8 cellular contexts compared by ENCODE assay signal in the genomic region with DNA sequence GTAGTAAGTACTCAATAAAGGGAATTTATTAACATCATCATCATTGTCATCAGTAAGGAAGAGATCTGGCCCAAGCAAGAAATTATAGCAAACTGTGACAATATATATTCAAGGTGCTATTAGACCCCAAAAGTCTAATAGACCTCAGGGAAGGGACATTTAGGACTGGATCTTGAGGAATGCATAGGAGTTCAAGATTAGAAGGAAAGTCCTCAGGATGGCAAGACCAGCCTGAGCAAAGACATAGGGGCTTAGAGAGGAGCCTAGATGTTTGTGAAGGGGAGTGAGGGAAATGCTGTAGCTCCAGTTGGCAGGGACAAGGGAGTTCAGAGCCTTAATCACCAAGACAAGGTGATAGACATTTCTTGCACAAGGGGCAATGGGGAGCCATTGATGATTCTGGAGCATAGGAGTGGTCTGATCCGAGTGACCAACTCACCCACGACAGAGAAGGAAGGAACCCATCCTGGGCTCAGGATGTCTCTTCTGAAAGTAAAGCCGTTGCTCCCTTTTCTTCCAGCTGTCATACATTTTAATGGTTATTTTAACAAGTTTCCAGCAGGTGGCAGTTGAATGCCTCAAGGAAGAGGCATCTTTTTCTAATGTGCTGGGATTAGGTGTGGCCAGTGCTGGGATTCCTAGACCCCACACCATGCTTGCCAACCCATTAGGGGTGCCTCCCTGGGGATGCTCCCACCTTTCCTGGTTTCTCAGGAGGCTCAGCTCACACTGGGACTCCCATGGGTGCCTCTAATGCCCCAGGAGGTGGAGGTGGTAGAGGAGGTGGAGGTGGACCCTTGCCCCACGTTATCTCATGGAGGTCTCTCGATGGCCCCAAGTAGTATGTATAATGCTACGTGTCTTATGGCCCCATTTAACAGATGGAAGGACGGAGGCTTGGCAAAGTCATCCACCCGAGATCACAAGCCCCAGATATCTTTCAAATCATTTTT. TPM values are rescaled to one million over a fixed set of nuclear protein-coding genes. Genes with fewer than 3 reads are reported as not detected.
DNase-seq lines count a peak whose midpoint lies in the region; ATAC-seq, FAIRE-seq and TF ChIP-seq lines count a peak whose summit lies in the region.

No MANE protein-coding gene starts in this region.

- WGBS in A549 (ENCODE audit: missing lambda C conversion rate) = 22% methylated on average over 8 of the region's 8 CpGs
- 52 to 55% methylated on average over 8 of the region's 8 CpGs for WGBS in aorta, 2 donors

- peak; percentile 63 to 77; a peak in 4 of 5 replicates for TF ChIP-seq RAD21 in A549 (conservative IDR thresholded peaks at IDR 0.05 in 1 of 2, IDR thresholded peaks at IDR 0.05 in 1 of 2)

- TF ChIP-seq POLR2A in A549 (IDR thresholded peaks at IDR 0.05; ENCODE audit: low read length) = no peak

- ATAC-seq in A549 = peak; percentile 71 to 82
- no peak for ATAC-seq in aorta (ENCODE audit: low FRiP score)
- ATAC-seq in HG03045 (IDR thresholded peaks at IDR 0.05; ENCODE audit: unreplicated experiment) = no peak

- H3K4me1 ChIP-seq in A549 (no peaks in the 10 kb centered on the region), aorta (ENCODE audit: control insufficient read depth in 1 of 2, insufficient read depth in 2 of 2, low read length in 2 of 2) (no peaks in the 10 kb centered on the region)

- no peaks in the 10 kb centered on the region for H3K27me3 ChIP-seq in aorta (ENCODE audit: control insufficient read depth in 1 of 2, insufficient read depth in 2 of 2, low read length in 1 of 2)

- peak; percentile 63 for FAIRE-seq in A549 (lab: Jason Lieb, UNC)

- no peaks in the 10 kb centered on the region for H3K36me3 ChIP-seq in aorta (ENCODE audit: control insufficient read depth in 1 of 2, insufficient read depth in 2 of 2, low read length in 1 of 2)

- H3K9me3 ChIP-seq in A549 (no peaks in the 10 kb centered on the region), aorta (ENCODE audit: control insufficient read depth, low read length) (no peaks in the 10 kb centered on the region)

- POLR2A ChIA-PET in A549 (lab: Yijun Ruan, JAX) (interaction anchor here (1.2 kb wide), 1 partner anchor 121 kb away, joined by 3 read pairs; no protein-coding TSS in a partner anchor), GM10248 (lab: Yijun Ruan, JAX) (no interaction called here)

- H3K4me2 ChIP-seq in A549 = no peak overlapping the region

- TF ChIP-seq CTCF in A549 (IDR thresholded peaks at IDR 0.05) (peak; percentile 64), GM10248 (IDR thresholded peaks at IDR 0.05; ENCODE audit: control extremely low read depth, extremely low read depth, low read depth, missing control alignments) (peak; percentile 44)

- H3K27ac ChIP-seq in A549 (no peak overlapping the region), aorta (ENCODE audit: low read depth in 1 of 2, low read length in 2 of 2) (no peak overlapping the region)

- DNase-seq in A549 (ENCODE audit: low read depth in 1 of 2, low spot score in 1 of 2) = peak; percentile 74 to 78
- peak; percentile 59 for DNase-seq in GM10248 (ENCODE audit: extremely low spot score)
- peak; percentile 21 for DNase-seq in NCI-H2196 treated with DMSO at 0.1 percent for 48 hours (lab: John Stamatoyannopoulos, UW; ENCODE audit: unreplicated experiment)
- DNase-seq in astrocyte of the hippocampus (ENCODE audit: low read depth, low spot score) = peak; percentile 50
- peak; percentile 53 for DNase-seq in kidney glomerular epithelial cell (lab: John Stamatoyannopoulos, UW)
- DNase-seq in aorta = no peak
- no peak for DNase-seq in stimulated activated CD4-positive, alpha-beta T cell treated with anti-CD3 and anti-CD28 coated beads, Interleukin-12 subunit alpha, Interleukin-12 subunit beta, amount 100 ng/mL, for 4 hours

- TF ChIP-seq EP300 in A549 (IDR thresholded peaks at IDR 0.05) = no peak

- H3K4me3 ChIP-seq in A549 (no peak overlapping the region), aorta (ENCODE audit: low read length in 2 of 2) (no peak overlapping the region)

- CTCF ChIA-PET in A549 (lab: Yijun Ruan, JAX) (interaction anchor here (0.6 to 6.8 kb wide), 22 partner anchors 9 to 1698 kb away, joined by 3 to 44 read pairs (median 3); a partner anchor contains a TSS), GM10248 (lab: Yijun Ruan, JAX) (interaction anchor here (0.7 to 2.6 kb wide), 13 partner anchors 9 to 484 kb away, joined by 3 to 23 read pairs (median 3); no protein-coding TSS in a partner anchor)

- intact Hi-C loops in aorta (cut with DNase I) = loop anchor here in 1 of 2 donors (5.0 kb wide), 1 partner anchor 121 kb away; no protein-coding TSS in a partner anchor

TF ChIP-seq in A549, 52 proteins besides CTCF, POLR2A, EP300 and RAD21:
- TF ChIP-seq SMC3 (IDR thresholded peaks at IDR 0.05) (peak; percentile 55), NPAS2 (CRISPR knock-in tag; IDR thresholded peaks at IDR 0.05; ENCODE audit: borderline replicate concordance) (no peak)

RNA-seq across cellular contexts. Expression of a gene that starts 37.8 kb away (rescaled TPM):
- 2.9 and 3.0 TPM in 2 replicates for polyA plus RNA-seq in A549 (2011; rRNA removed)
- 5.1 and 7.4 TPM in 2 replicates for polyA plus RNA-seq in A549 (2012; cell fraction: cytosol; rRNA removed)
- 11.4 and 15.4 TPM in 2 replicates for polyA plus RNA-seq in A549 (2012; cell fraction: nucleus; rRNA removed)
- 5.8 to 7.3 TPM (median 7.1 TPM) in 3 replicates for polyA plus RNA-seq in A549 (2017; fragmentation: RNase III; extraction: RNeasy Plus Mini Kit Qiagen cat#74134 plus additional on column Dnase treatment)
- 1.6 and 2.4 TPM in 2 replicates for polyA minus RNA-seq in A549 (2011; rRNA and poly(A)+ RNA removed)
- total RNA-seq in aorta = 10 to 100 TPM in 1 of 2 donors, 1 to 10 TPM in 1; 9.3 to 13.5 TPM
- polyA plus RNA-seq in aorta = 10 to 100 TPM in 1 of 2 donors, 1 to 10 TPM in 1; 6.9 to 12.9 TPM

Comparison
In these comparisons a context has a peak if more than half of its experiments do, and no peak if none do; other contexts are left out.
1. ATAC-seq: peak in A549 (2 of 2); none in aorta (single experiment) and HG03045 (single experiment).
2. DNase-seq: peak in A549 (2 of 2), GM10248 (single experiment), NCI-H2196 treated with DMSO at 0.1 percent for 48 hours (single experiment), astrocyte of the hippocampus (single experiment) and kidney glomerular epithelial cell (single experiment); none in aorta (0 of 2) and stimulated activated CD4-positive, alpha-beta T cell treated with anti-CD3 and anti-CD28 coated beads, Interleukin-12 subunit alpha, Interleukin-12 subunit beta, amount 100 ng/mL, for 4 hours (single experiment).